In genomic region chr18:40058811-40059570, GRCh38 we compare ENCODE assay signal across 22 cellular contexts.
"Had no signal": no experiment of that assay in that cellular context is flagged by ENCODE, and none has a peak within 500 bp of the region (broad histone marks: within the 10 kb centered on the region; RNA-seq: fewer than 3 reads in every experiment).

No MANE protein-coding gene starts in this region.

- DNase-seq: activated B cell treated with CpG ODN at 0.5 μM for 24 hours; activated CD4-positive, alpha-beta T cell treated with anti-CD3 and anti-CD28 coated beads for 36 hours; activated CD4-positive, alpha-beta T cell treated with anti-CD3 and anti-CD28 coated beads, Interleukin-2, amount 50 U/mL, for 48 hours; activated CD8-positive, alpha-beta memory T cell treated with anti-CD3 and anti-CD28 coated beads, Interleukin-2, amount 50 U/mL, for 48 hours; activated naive CD4-positive, alpha-beta T cell treated with Interleukin-2 at 50 U/mL for 16 hours; activated naive CD8-positive, alpha-beta T cell treated with anti-CD3 and anti-CD28 coated beads for 36 hours; activated T-cell treated with anti-CD3 and anti-CD28 coated beads, Interleukin-2, amount 50 U/mL, for 4 hours; amniotic stem cell; cerebellar nuclear complex; heart left ventricle; left colon; lower lobe of right lung; naive B cell; occipital lobe; posterior cingulate gyrus; right lobe of liver; stimulated activated CD4-positive, alpha-beta T cell treated with anti-CD3 and anti-CD28 coated beads, Interleukin-4, amount 100 ng/mL, for 4 hours; stimulated activated naive CD8-positive, alpha-beta T cell treated with anti-CD3 and anti-CD28 coated beads, Interleukin-15, Interleukin-2, amounts not matched to agents 100 U/mL and 50 U/mL, for 24 hours; T-helper 17 cell; upper lobe of right lung had no signal

- H3K4me3 ChIP-seq: heart left ventricle, lower lobe of right lung, right lobe of liver, smooth muscle cell, thyroid gland, upper lobe of right lung had no signal
